19 cellular contexts compared by ENCODE assay signal in genomic region chr4:122300776-122301175, GRCh38.
DNase-seq lines count a peak whose midpoint lies in the region; ATAC-seq and TF ChIP-seq lines count a peak whose summit lies in the region.
"Had no signal": no experiment of that assay in that cellular context is flagged by ENCODE, and none has a peak within 500 bp of the region (broad histone marks: within the 10 kb centered on the region; RNA-seq: fewer than 3 reads in every experiment).

No MANE protein-coding gene starts in this region.

- no peaks in the 10 kb centered on the region for H3K4me1 ChIP-seq in BE2C
- H3K4me1 ChIP-seq in neural progenitor cell: peaks cover 6% of the 10 kb centered on the region
- H3K4me1 ChIP-seq: prostate gland, spleen, testis had no signal

- no peak for ATAC-seq in GM18909 (IDR thresholded peaks at IDR 0.05; ENCODE audit: poor library complexity, unreplicated experiment)
- ATAC-seq: activated CD8-positive, alpha-beta memory T cell treated with anti-CD3 and anti-CD28 coated beads, Interleukin-2, amount 10 ng/mL, durations not matched to agents 7 days and 5 days had no signal

- no peak overlapping the region for H2AFZ ChIP-seq in neural progenitor cell (replicated peaks)

- H3K4me1 Mint-ChIP-seq in HFFc6 (ENCODE audit: low read depth) (no peaks in the 10 kb centered on the region), chondrocyte (ENCODE audit: low read depth) (no peaks in the 10 kb centered on the region), neural progenitor cell (peaks cover under 1% of the 10 kb centered on the region)
- H3K4me1 Mint-ChIP-seq: activated CD8-positive, alpha-beta memory T cell treated with anti-CD3 and anti-CD28 coated beads, Interleukin-2, amount 10 ng/mL, durations not matched to agents 7 days and 5 days; naive B cell had no signal

- H3K79me2 ChIP-seq in neural progenitor cell (ENCODE audit: low read depth): no peaks in the 10 kb centered on the region

- H3K4me3 ChIP-seq in BE2C (ENCODE audit: low read depth, low read length) (no peak overlapping the region), neural progenitor cell (no peak overlapping the region)
- H3K4me3 ChIP-seq: prostate gland, SK-N-MC, spleen, testis had no signal

- no peak overlapping the region for H3K4me2 ChIP-seq in neural progenitor cell

- no peak overlapping the region for H3K27ac ChIP-seq in neural progenitor cell
- H3K27ac ChIP-seq: prostate gland, SK-N-MC, spleen, testis had no signal

- DNase-seq in BE2C (no peak), HFFc6 (no peak), chondrocyte (ENCODE audit: low spot score) (no peak), neural progenitor cell (ENCODE audit: low spot score) (no peak), SIG-M5 (lab: John Stamatoyannopoulos, UW) (no peak), NCI-H187 treated with DMSO at 0.1 percent for 48 hours (lab: John Stamatoyannopoulos, UW) (no peak), NCI-H526 (lab: John Stamatoyannopoulos, UW) (no peak)
- DNase-seq: activated CD4-positive, alpha-beta T cell treated with anti-CD3 and anti-CD28 coated beads for 1 hour; activated CD8-positive, alpha-beta memory T cell treated with anti-CD3 and anti-CD28 coated beads, Interleukin-2, amount 10 ng/mL, durations not matched to agents 7 days and 5 days; activated effector memory CD4-positive, alpha-beta T cell treated with Interleukin-2 at 50 U/mL for 16 hours; C1 segment of cervical spinal cord; DMS79 treated with DMSO at 0.1 percent for 48 hours; naive B cell; NCI-H2029 treated with DMSO at 0.1 percent for 48 hours; spleen; testis had no signal

- H3K36me3 Mint-ChIP-seq in HFFc6 (ENCODE audit: low read depth) (peaks cover 6% of the 10 kb centered on the region; the same call in 1 of the 2 replicates), chondrocyte (ENCODE audit: low read depth) (peaks cover 14% of the 10 kb centered on the region), neural progenitor cell (peaks cover 18% of the 10 kb centered on the region)

- H3K9me3 ChIP-seq in BE2C: no peaks in the 10 kb centered on the region
- no peaks in the 10 kb centered on the region for H3K9me3 ChIP-seq in neural progenitor cell (ENCODE audit: low read depth)
- H3K9me3 ChIP-seq: prostate gland, spleen, testis had no signal

- H3K4me3 Mint-ChIP-seq in HFFc6: no peak overlapping the region
- H3K4me3 Mint-ChIP-seq in chondrocyte (ENCODE audit: unreplicated experiment): no peak overlapping the region
- no peak overlapping the region for H3K4me3 Mint-ChIP-seq in neural progenitor cell
- H3K4me3 Mint-ChIP-seq: activated CD8-positive, alpha-beta memory T cell treated with anti-CD3 and anti-CD28 coated beads, Interleukin-2, amount 10 ng/mL, durations not matched to agents 7 days and 5 days; naive B cell had no signal

- no peak overlapping the region for H3K9ac ChIP-seq in neural progenitor cell

- H3K27me3 Mint-ChIP-seq in HFFc6 (ENCODE audit: insufficient read depth) (no peaks in the 10 kb centered on the region), chondrocyte (ENCODE audit: low read depth) (no peaks in the 10 kb centered on the region), neural progenitor cell (ENCODE audit: insufficient read depth, low read depth) (no peaks in the 10 kb centered on the region)
- H3K27me3 Mint-ChIP-seq: activated CD8-positive, alpha-beta memory T cell treated with anti-CD3 and anti-CD28 coated beads, Interleukin-2, amount 10 ng/mL, durations not matched to agents 7 days and 5 days; naive B cell had no signal

- H3K27ac Mint-ChIP-seq in HFFc6 (no peak overlapping the region), chondrocyte (ENCODE audit: unreplicated experiment) (no peak overlapping the region), neural progenitor cell (no peak overlapping the region)
- H3K27ac Mint-ChIP-seq: activated CD8-positive, alpha-beta memory T cell treated with anti-CD3 and anti-CD28 coated beads, Interleukin-2, amount 10 ng/mL, durations not matched to agents 7 days and 5 days had no signal

- H4K20me1 ChIP-seq in neural progenitor cell (ENCODE audit: low read depth): no peaks in the 10 kb centered on the region

- H3K27me3 ChIP-seq in BE2C (no peaks in the 10 kb centered on the region), neural progenitor cell (no peaks in the 10 kb centered on the region)
- H3K27me3 ChIP-seq: spleen, testis had no signal

- H3F3A ChIP-seq in neural progenitor cell (ENCODE audit: low read depth): no peaks in the 10 kb centered on the region

- H3K36me3 ChIP-seq in BE2C: peaks cover 2% of the 10 kb centered on the region; the same call in 1 of the 2 replicates
- H3K36me3 ChIP-seq in neural progenitor cell: no peaks in the 10 kb centered on the region
- H3K36me3 ChIP-seq: prostate gland had no signal

- peak; percentile 26; the same call in 1 of the 2 replicates for TF ChIP-seq CTCF in BE2C (IDR thresholded peaks at IDR 0.05; ENCODE audit: low read depth, low read length)
- peak; percentile 65 for TF ChIP-seq CTCF in HFFc6 (IDR thresholded peaks at IDR 0.05)
- TF ChIP-seq CTCF in chondrocyte (IDR thresholded peaks at IDR 0.05): peak; percentile 69
- peak; percentile 23 for TF ChIP-seq CTCF in neural progenitor cell (IDR thresholded peaks at IDR 0.05)

- H3K9me3 Mint-ChIP-seq in HFFc6: no peaks in the 10 kb centered on the region
- peaks cover 10% of the 10 kb centered on the region for H3K9me3 Mint-ChIP-seq in chondrocyte (ENCODE audit: low read depth)
- H3K9me3 Mint-ChIP-seq in neural progenitor cell: peaks cover 4% of the 10 kb centered on the region
